1 cellular context compared by ENCODE assay signal in genomic region chr10:116744163-116744788, GRCh38.
TF ChIP-seq lines count a peak whose summit lies in the region.

No MANE protein-coding gene starts in this region.

TF ChIP-seq in HEK293, 187 proteins besides CTCF, POLR2A, EP300 and RAD21 (continued from another document):
- no peak for TF ChIP-seq ZNF280D (tag by site-specific recombination; IDR thresholded peaks at IDR 0.05)
